ENCODE assay signal across 13 cellular contexts in genomic region chr2:69645926-69646325, GRCh38. TPM values are rescaled to one million over a fixed set of nuclear protein-coding genes. Genes with fewer than 3 reads are reported as not detected.
DNase-seq lines count a peak whose midpoint lies in the region; ATAC-seq and TF ChIP-seq lines count a peak whose summit lies in the region.
"Had no signal": no experiment of that assay in that cellular context is flagged by ENCODE, and none has a peak within 500 bp of the region (broad histone marks: within the 10 kb centered on the region; RNA-seq: fewer than 3 reads in every experiment).

No MANE protein-coding gene starts in this region.

- H2AFZ ChIP-seq in SK-N-SH (ENCODE audit: low read depth) (no peak overlapping the region), parathyroid adenoma (no peak overlapping the region)

- no peak for TF ChIP-seq EP300 in SK-N-SH (IDR thresholded peaks at IDR 0.05; ENCODE audit: borderline replicate concordance in 1 of 2, low read depth in 1 of 2, low read length in 1 of 2)

- H3F3A ChIP-seq in SK-N-SH (replicated peaks; ENCODE audit: insufficient read depth) = peaks cover 21% of the 10 kb centered on the region

- H4K20me1 ChIP-seq in SK-N-SH (ENCODE audit: insufficient read depth) = peaks cover 15% of the 10 kb centered on the region

- POLR2A ChIA-PET in SK-N-SH (lab: Yijun Ruan, JAX) = interaction anchor here (0.5 to 0.6 kb wide), 2 partner anchors 11 to 195 kb away, joined by 3 read pairs; no protein-coding TSS in a partner anchor
- POLR2A ChIA-PET in activated naive CD8-positive, alpha-beta T cell treated with anti-CD3 and anti-CD28 coated beads, Interleukin-2, amount 10 ng/mL, durations not matched to agents 7 days and 5 days (lab: Charles Lee) = interaction anchor here (0.6 to 6.4 kb wide), 11 partner anchors 13 to 71 kb away, joined by 3 to 61 read pairs (median 5); no protein-coding TSS in a partner anchor

- ATAC-seq in SK-N-SH treated with all-trans-retinoic acid at 6 μM for 48 hours = no peak
- no peak for ATAC-seq in activated naive CD8-positive, alpha-beta T cell treated with anti-CD3 and anti-CD28 coated beads, Interleukin-2, amount 10 ng/mL, durations not matched to agents 7 days and 5 days (ENCODE audit: low read depth)

- 96% methylated on average over 2 of the region's 2 CpGs for WGBS in SK-N-SH (ENCODE audit: low lambda C conversion rate)
- 65 to 66% methylated on average over 2 of the region's 2 CpGs for WGBS in testis, 2 donors

- no peak overlapping the region for H3K27ac ChIP-seq in SK-N-SH (ENCODE audit: low read depth in 2 of 2, low read length in 1 of 2)
- peak overlapping the region; percentile 99 for H3K27ac ChIP-seq in parathyroid adenoma
- no peak overlapping the region for H3K27ac ChIP-seq in testis

- TF ChIP-seq CTCF in SK-N-SH (IDR thresholded peaks at IDR 0.05) (no peak), parathyroid adenoma (IDR thresholded peaks at IDR 0.05) (no peak), testis (IDR thresholded peaks at IDR 0.05) (no peak)

- peak overlapping the region; percentile 99 for H3K27ac Mint-ChIP-seq in activated naive CD8-positive, alpha-beta T cell treated with anti-CD3 and anti-CD28 coated beads, Interleukin-2, amount 10 ng/mL, durations not matched to agents 7 days and 5 days

- H3K4me2 ChIP-seq in SK-N-SH (peak overlapping the region; percentile 93; the same call in 1 of the 2 replicates), parathyroid adenoma (ENCODE audit: low read length) (peak overlapping the region; percentile 85)

- DNase-seq in SK-N-SH = no peak
- DNase-seq in Jurkat, Clone E6-1 (ENCODE audit: low read depth, low spot score) = peak; percentile 83
- no peak for DNase-seq in activated naive CD8-positive, alpha-beta T cell treated with anti-CD3 and anti-CD28 coated beads, Interleukin-2, amount 10 ng/mL, durations not matched to agents 7 days and 5 days
- no peak for DNase-seq in testis
- no peak for DNase-seq in 8988T
- no peak for DNase-seq in stimulated activated CD4-positive, alpha-beta T cell treated with anti-CD3 and anti-CD28 coated beads, Interleukin-4, amount 100 ng/mL, for 4 hours
- DNase-seq: activated effector memory CD4-positive, alpha-beta T cell treated with Interleukin-2 at 50 U/mL for 16 hours; DMS 273 treated with DMSO at 0.1 percent for 48 hours; foreskin fibroblast; Karpas-422; kidney glomerular epithelial cell had no signal

- H3K9me3 ChIP-seq in SK-N-SH (no peaks in the 10 kb centered on the region), parathyroid adenoma (ENCODE audit: control insufficient read depth, low read length) (no peaks in the 10 kb centered on the region), testis (no peaks in the 10 kb centered on the region)

- intact Hi-C loops in testis (cut with DNase I; ENCODE audit: low total_unique reads) = no loop called here

- H3K36me3 Mint-ChIP-seq in activated naive CD8-positive, alpha-beta T cell treated with anti-CD3 and anti-CD28 coated beads, Interleukin-2, amount 10 ng/mL, durations not matched to agents 7 days and 5 days = peaks cover 14% of the 10 kb centered on the region

- no peak for TF ChIP-seq POLR2A in testis (IDR thresholded peaks at IDR 0.05)

- H3K27me3 ChIP-seq in SK-N-SH (ENCODE audit: insufficient read depth) (no peaks in the 10 kb centered on the region), parathyroid adenoma (ENCODE audit: control insufficient read depth, insufficient read depth, low read length) (no peaks in the 10 kb centered on the region), testis (no peaks in the 10 kb centered on the region)

- no peaks in the 10 kb centered on the region for H3K36me3 ChIP-seq in SK-N-SH (replicated peaks in 1 of 2; ENCODE audit: control insufficient read depth in 1 of 2, insufficient read depth in 2 of 2, low read length in 1 of 2)
- no peaks in the 10 kb centered on the region for H3K36me3 ChIP-seq in parathyroid adenoma (ENCODE audit: control insufficient read depth, insufficient read depth, low read length)
- H3K36me3 ChIP-seq in testis (ENCODE audit: low read depth, missing control alignments) = no peaks in the 10 kb centered on the region

- peaks cover 55% of the 10 kb centered on the region for H3K4me1 Mint-ChIP-seq in activated naive CD8-positive, alpha-beta T cell treated with anti-CD3 and anti-CD28 coated beads, Interleukin-2, amount 10 ng/mL, durations not matched to agents 7 days and 5 days

- H3K4me1 ChIP-seq in SK-N-SH (ENCODE audit: control insufficient read depth in 1 of 2, insufficient read depth in 2 of 2, low read depth in 1 of 2, low read length in 1 of 2) (peaks cover 0 to 15% of the 10 kb centered on the region in 2 experiments; a peak in 2 of 4 replicates), parathyroid adenoma (peaks cover 17% of the 10 kb centered on the region), testis (peaks cover 29% of the 10 kb centered on the region)

- no peaks in the 10 kb centered on the region for H3K27me3 Mint-ChIP-seq in activated naive CD8-positive, alpha-beta T cell treated with anti-CD3 and anti-CD28 coated beads, Interleukin-2, amount 10 ng/mL, durations not matched to agents 7 days and 5 days

- peak overlapping the region; percentile 98 for H3K4me3 Mint-ChIP-seq in activated naive CD8-positive, alpha-beta T cell treated with anti-CD3 and anti-CD28 coated beads, Interleukin-2, amount 10 ng/mL, durations not matched to agents 7 days and 5 days

- TF ChIP-seq RAD21 in SK-N-SH (IDR thresholded peaks at IDR 0.05; ENCODE audit: low read length) = no peak

- no peaks in the 10 kb centered on the region for H3K9me3 Mint-ChIP-seq in activated naive CD8-positive, alpha-beta T cell treated with anti-CD3 and anti-CD28 coated beads, Interleukin-2, amount 10 ng/mL, durations not matched to agents 7 days and 5 days

- H3K9ac ChIP-seq in SK-N-SH = no peak overlapping the region; the same call in 1 of the 2 replicates
- no peak overlapping the region for H3K9ac ChIP-seq in parathyroid adenoma

- H3K79me2 ChIP-seq in SK-N-SH (ENCODE audit: insufficient read depth) (peaks cover 33% of the 10 kb centered on the region), parathyroid adenoma (peaks cover 24% of the 10 kb centered on the region)

- H3K4me3 ChIP-seq in SK-N-SH (ENCODE audit: low read depth in 2 of 2, low read length in 1 of 2) = no peak overlapping the region
- peak overlapping the region; percentile 82 for H3K4me3 ChIP-seq in Jurkat, Clone E6-1 (ENCODE audit: low read length)
- peak overlapping the region; percentile 98 for H3K4me3 ChIP-seq in parathyroid adenoma (ENCODE audit: low read depth, low read length)
- H3K4me3 ChIP-seq in testis = no peak overlapping the region

- CTCF ChIA-PET in SK-N-SH (lab: Yijun Ruan, JAX) = interaction anchor here (1.0 to 2.5 kb wide), 3 partner anchors 79 to 171 kb away, joined by 3 to 13 read pairs (median 4); no protein-coding TSS in a partner anchor

- H3K9me2 ChIP-seq in SK-N-SH = no peaks in the 10 kb centered on the region

TF ChIP-seq in SK-N-SH, 30 proteins besides CTCF, POLR2A, EP300 and RAD21:
- TF ChIP-seq JUND (IDR thresholded peaks at IDR 0.05) (no peak), RCOR1 (IDR thresholded peaks at IDR 0.05; ENCODE audit: low read length) (no peak), NFIC (IDR thresholded peaks at IDR 0.05; ENCODE audit: borderline replicate concordance) (no peak), CHD2 (IDR thresholded peaks at IDR 0.05; ENCODE audit: low read length, partially characterized antibody) (no peak)

TF ChIP-seq in SK-N-SH treated with all-trans-retinoic acid at 6 μM for 48 hours, 23 proteins besides CTCF, POLR2A, EP300 and RAD21 (continues in another document):
- TF ChIP-seq ZNF565 (CRISPR knock-in tag; conservative IDR thresholded peaks at IDR 0.05; ENCODE audit: low read depth) = no peak
- TF ChIP-seq ZNF70 (CRISPR knock-in tag; IDR thresholded peaks at IDR 0.05) = no peak
- TF ChIP-seq CSDC2 (CRISPR knock-in tag; IDR thresholded peaks at IDR 0.05) = no peak
- TF ChIP-seq POU6F1 (CRISPR knock-in tag; IDR thresholded peaks at IDR 0.05; ENCODE audit: borderline replicate concordance, low read depth) = no peak
- no peak for TF ChIP-seq PATZ1 (CRISPR knock-in tag; IDR thresholded peaks at IDR 0.05; ENCODE audit: borderline replicate concordance)
- TF ChIP-seq OSR1 (CRISPR knock-in tag; IDR thresholded peaks at IDR 0.05) = no peak
- no peak for TF ChIP-seq RARB (CRISPR knock-in tag; IDR thresholded peaks at IDR 0.05)

RNA-seq across cellular contexts. Expression of gene AAK1, which starts 2.4 kb away (rescaled TPM):
- polyA plus RNA-seq in SK-N-SH (2012; rRNA removed) = 13.4 and 13.5 TPM in 2 replicates
- polyA plus RNA-seq in SK-N-SH (2012; cell fraction: cytosol; rRNA removed) = 14.5 and 16.4 TPM in 2 replicates
- polyA plus RNA-seq in SK-N-SH (2012; cell fraction: nucleus; rRNA removed) = 20.7 and 26.4 TPM in 2 replicates
- 13.6 TPM for polyA plus RNA-seq in Jurkat, Clone E6-1 (2012; ENCODE audit: insufficient read depth, insufficient read length)
- total RNA-seq in activated naive CD8-positive, alpha-beta T cell treated with anti-CD3 and anti-CD28 coated beads, Interleukin-2, amount 10 ng/mL, durations not matched to agents 7 days and 5 days = 100 to 1,000 TPM; 143 to 144 TPM
- total RNA-seq in testis = 10 to 100 TPM; 47.9 to 62.1 TPM
- polyA plus RNA-seq in testis (ENCODE audit: insufficient read depth, low read depth, low replicate concordance) = 20.3 TPM

Comparison
In these comparisons a context has a peak if more than half of its experiments do, and no peak if none do; other contexts are left out.
1. H3K4me3 ChIP-seq: peak in Jurkat, Clone E6-1 (single experiment) and parathyroid adenoma (single experiment); none in SK-N-SH (0 of 2) and testis (0 of 2).